Comparison of ENCODE assay signal across 1 cellular context in genomic region chr1:155093938-155094621, GRCh38.
A peak's percentile ranks its signal among the peaks of the same experiment; 100 is the strongest.
TF ChIP-seq lines count a peak whose summit lies in the region.

No MANE protein-coding gene starts in this region.

TF ChIP-seq in HepG2, 621 proteins besides CTCF, POLR2A, EP300 and RAD21 (continued from another document and continues in another):
- TF ChIP-seq ZBTB40 (IDR thresholded peaks at IDR 0.05) (no peak), ZBTB40 (CRISPR knock-in tag; IDR thresholded peaks at IDR 0.05) (no peak), SP4 (CRISPR knock-in tag; IDR thresholded peaks at IDR 0.05) (peak; percentile 55), CSRNP1 (CRISPR knock-in tag; IDR thresholded peaks at IDR 0.05) (no peak), HNRNPLL (IDR thresholded peaks at IDR 0.05; ENCODE audit: low read depth, low read length, poor library complexity, severe bottlenecking) (no peak), KLF12 (CRISPR knock-in tag; IDR thresholded peaks at IDR 0.05; ENCODE audit: borderline replicate concordance) (no peak), NKX3-1 (CRISPR knock-in tag; IDR thresholded peaks at IDR 0.05) (no peak), TOPORS (CRISPR knock-in tag; IDR thresholded peaks at IDR 0.05) (no peak), JARID2 (CRISPR knock-in tag; IDR thresholded peaks at IDR 0.05; ENCODE audit: insufficient replicate concordance) (no peak), GZF1 (CRISPR knock-in tag; IDR thresholded peaks at IDR 0.05) (no peak), MTF2 (CRISPR knock-in tag; IDR thresholded peaks at IDR 0.05; ENCODE audit: borderline replicate concordance) (no peak), ADNP (CRISPR knock-in tag; IDR thresholded peaks at IDR 0.05) (no peak), NCOA2 (CRISPR knock-in tag; IDR thresholded peaks at IDR 0.05) (no peak), ZSCAN25 (CRISPR knock-in tag; IDR thresholded peaks at IDR 0.05) (0 out of 2 replicates have a peak, but pooled peaks have one; percentile 13), ZNF784 (CRISPR knock-in tag; IDR thresholded peaks at IDR 0.05; ENCODE audit: borderline replicate concordance) (no peak), ZNF446 (CRISPR knock-in tag; IDR thresholded peaks at IDR 0.05) (peak; percentile 68; the same call in 1 of the 2 replicates), SMAD9 (CRISPR knock-in tag; IDR thresholded peaks at IDR 0.05) (no peak), CHD4 (IDR thresholded peaks at IDR 0.05; ENCODE audit: borderline replicate concordance, low read length) (no peak), KAT7 (CRISPR knock-in tag; IDR thresholded peaks at IDR 0.05; ENCODE audit: borderline replicate concordance) (no peak), KLF11 (CRISPR knock-in tag; IDR thresholded peaks at IDR 0.05) (no peak), NFIB (CRISPR knock-in tag; IDR thresholded peaks at IDR 0.05; ENCODE audit: borderline replicate concordance) (no peak), SNAPC5 (CRISPR knock-in tag; IDR thresholded peaks at IDR 0.05; ENCODE audit: borderline replicate concordance) (no peak), ZNF282 (IDR thresholded peaks at IDR 0.05; ENCODE audit: partially characterized antibody) (no peak), SALL1 (CRISPR knock-in tag; IDR thresholded peaks at IDR 0.05) (peak; percentile 40; the same call in 1 of the 2 replicates), ARID4A (CRISPR knock-in tag; IDR thresholded peaks at IDR 0.05; ENCODE audit: borderline replicate concordance) (0 out of 2 replicates have a peak, but pooled peaks have one; percentile 31), DNMT1 (CRISPR knock-in tag; IDR thresholded peaks at IDR 0.05) (0 out of 2 replicates have a peak, but pooled peaks have one; percentile 42), PRDM10 (CRISPR knock-in tag; IDR thresholded peaks at IDR 0.05; ENCODE audit: low read depth) (no peak), TEAD3 (CRISPR knock-in tag; optimal IDR thresholded peaks at IDR 0.05; ENCODE audit: borderline replicate concordance) (no peak), SOX13 (IDR thresholded peaks at IDR 0.05) (no peak), SOX13 (CRISPR knock-in tag; conservative IDR thresholded peaks at IDR 0.05 in 1 of 2, IDR thresholded peaks at IDR 0.05 in 1 of 2) (0 out of 4 replicates have a peak, but pooled peaks of 1 of the 2 experiments have one; percentile 6), NR2F1 (CRISPR knock-in tag; IDR thresholded peaks at IDR 0.05) (no peak), ZNF841 (CRISPR knock-in tag; IDR thresholded peaks at IDR 0.05; ENCODE audit: borderline replicate concordance) (no peak), SMC3 (IDR thresholded peaks at IDR 0.05; ENCODE audit: low read length) (peak; percentile 64; the same call in 1 of the 2 replicates), ZNF24 (IDR thresholded peaks at IDR 0.05) (no peak), MED13 (CRISPR knock-in tag; IDR thresholded peaks at IDR 0.05) (no peak), FLYWCH1 (CRISPR knock-in tag; IDR thresholded peaks at IDR 0.05) (no peak), CBX1 (IDR thresholded peaks at IDR 0.05; ENCODE audit: low read depth) (no peak), MXD1 (CRISPR knock-in tag; IDR thresholded peaks at IDR 0.05) (no peak), PATZ1 (CRISPR knock-in tag; IDR thresholded peaks at IDR 0.05) (no peak; the same call in 1 of the 2 replicates), EEA1 (CRISPR knock-in tag; IDR thresholded peaks at IDR 0.05; ENCODE audit: borderline replicate concordance) (no peak), ZNF891 (CRISPR knock-in tag; IDR thresholded peaks at IDR 0.05) (peak; percentile 47; the same call in 1 of the 2 replicates), ZFP36L1 (CRISPR knock-in tag; IDR thresholded peaks at IDR 0.05) (no peak)
